ENCODE assay signal across 10 cellular contexts in the genomic region with DNA sequence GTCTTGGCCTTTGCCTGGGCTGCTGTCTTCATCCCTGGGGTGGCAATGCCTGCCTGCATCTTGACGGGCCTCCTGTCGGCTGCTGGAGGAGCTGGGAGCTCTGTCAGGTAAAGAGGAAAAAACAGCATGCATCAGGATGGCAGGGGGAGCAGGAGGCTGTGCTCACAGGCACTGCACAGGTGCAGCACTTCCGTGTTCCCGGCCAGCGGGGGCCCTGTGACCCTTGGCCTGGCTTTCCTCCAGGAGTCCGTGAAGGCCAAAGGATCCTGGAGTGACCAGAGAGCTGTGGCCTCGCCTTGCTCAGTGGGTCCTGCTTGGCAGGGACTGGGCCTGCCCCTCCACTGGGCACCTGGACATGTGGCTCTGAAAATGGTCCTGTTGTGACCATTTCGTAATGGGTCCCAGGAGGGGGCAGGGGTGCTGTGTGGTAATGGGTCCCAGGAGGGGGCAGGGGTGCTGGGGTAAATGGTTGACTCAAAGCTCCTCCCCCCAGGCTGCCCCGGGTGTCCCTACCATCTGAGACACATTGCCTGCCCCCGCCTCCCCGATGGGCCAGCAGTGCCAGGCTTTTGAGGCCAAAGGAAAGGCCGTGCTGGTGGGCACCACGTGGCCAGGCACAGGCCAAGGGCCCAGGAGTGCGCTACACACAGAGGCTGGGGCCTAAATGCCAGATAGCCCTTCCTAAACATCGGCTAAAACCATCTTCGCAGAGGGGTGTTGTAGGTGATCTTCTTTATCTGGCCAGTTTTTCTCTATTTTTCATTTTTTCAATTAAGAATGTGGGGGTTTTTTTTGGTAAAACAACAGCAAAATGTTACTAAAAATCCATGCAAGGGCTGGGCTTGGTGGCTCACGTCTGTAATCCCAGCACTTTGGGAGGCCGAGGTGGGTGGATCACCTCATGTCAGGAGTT. TPM values are rescaled to one million over a fixed set of nuclear protein-coding genes. Genes with fewer than 3 reads are reported as not detected.
DNase-seq lines count a peak whose midpoint lies in the region; ATAC-seq, FAIRE-seq and TF ChIP-seq lines count a peak whose summit lies in the region.
"Had no signal": no experiment of that assay in that cellular context is flagged by ENCODE, and none has a peak within 500 bp of the region (broad histone marks: within the 10 kb centered on the region; RNA-seq: fewer than 3 reads in every experiment).

No MANE protein-coding gene starts in this region.

- H3K4me3 ChIP-seq in OCI-LY1 (ENCODE audit: low read depth, low read length, poor library complexity, severe bottlenecking): no peak overlapping the region
- H3K4me3 ChIP-seq in kidney (ENCODE audit: low read length in 2 of 2): no peak overlapping the region
- H3K4me3 ChIP-seq: esophagus muscularis mucosa, skin epidermis had no signal

- in situ Hi-C loops in G401 (cut with HindIII; ENCODE audit: low sequenced_read_pairs): no loop called here

- peak overlapping the region; percentile 52 for H3K27ac Mint-ChIP-seq in stimulated activated effector memory CD8-positive, alpha-beta T cell treated with anti-CD3 and anti-CD28 coated beads, Interleukin-12 subunit alpha, Interleukin-12 subunit beta, amount 100 ng/mL, for 72 hours

- H3K36me3 ChIP-seq in OCI-LY1 (ENCODE audit: insufficient read depth, low read length) (no peaks in the 10 kb centered on the region), kidney (ENCODE audit: control insufficient read depth in 1 of 2, insufficient read depth in 2 of 2, low read length in 2 of 2) (no peaks in the 10 kb centered on the region)

- H3K79me2 ChIP-seq in OCI-LY1 (ENCODE audit: insufficient read depth, low read length): peaks cover 4% of the 10 kb centered on the region; the same call in 1 of the 2 replicates

- FAIRE-seq in kidney (lab: Jason Lieb, UNC) (no peak), HTR-8/SVneo (lab: Jason Lieb, UNC) (no peak)
- FAIRE-seq: astrocyte had no signal

- H3K9ac ChIP-seq in OCI-LY1 (ENCODE audit: low read length) (peak overlapping the region; percentile 34; the same call in 1 of the 2 replicates), kidney (ENCODE audit: low read length in 2 of 2) (no peak overlapping the region)

- DNase-seq in G401 (ENCODE audit: low spot score) (peak; percentile 75), kidney (no peak), HTR-8/SVneo (ENCODE audit: insufficient read length, low spot score) (no peak)
- no peak for DNase-seq in stimulated activated effector memory CD8-positive, alpha-beta T cell treated with anti-CD3 and anti-CD28 coated beads, Interleukin-12 subunit alpha, Interleukin-12 subunit beta, amount 100 ng/mL, for 72 hours (ENCODE audit: low spot score in 2 of 2)

- TF ChIP-seq CTCF in OCI-LY1 (IDR thresholded peaks at IDR 0.05; ENCODE audit: low read length): no peak
- TF ChIP-seq CTCF in kidney (IDR thresholded peaks at IDR 0.05; ENCODE audit: borderline replicate concordance, extremely low read depth, insufficient read depth): no peak

- peaks cover 21% of the 10 kb centered on the region for H3K4me1 Mint-ChIP-seq in stimulated activated effector memory CD8-positive, alpha-beta T cell treated with anti-CD3 and anti-CD28 coated beads, Interleukin-12 subunit alpha, Interleukin-12 subunit beta, amount 100 ng/mL, for 72 hours

- H3K4me1 ChIP-seq in OCI-LY1 (ENCODE audit: insufficient read depth, low read length, severe bottlenecking) (peaks cover 76% of the 10 kb centered on the region), kidney (ENCODE audit: control insufficient read depth in 1 of 2, insufficient read depth in 1 of 2, low read depth in 1 of 2, low read length in 2 of 2) (peaks cover 26 to 51% of the 10 kb centered on the region in 2 donors)

- H3K27me3 ChIP-seq in OCI-LY1 (ENCODE audit: insufficient read depth, low read length): no peaks in the 10 kb centered on the region
- H3K27me3 ChIP-seq: esophagus muscularis mucosa had no signal

- intact Hi-C loops in kidney (cut with DNase I): no loop called here

- no peaks in the 10 kb centered on the region for H3K9me3 ChIP-seq in OCI-LY1 (ENCODE audit: low read length)
- no peaks in the 10 kb centered on the region for H3K9me3 ChIP-seq in kidney (ENCODE audit: control insufficient read depth in 1 of 2, low read length in 2 of 2)
- H3K9me3 ChIP-seq: esophagus muscularis mucosa had no signal

- H2AFZ ChIP-seq in OCI-LY1 (ENCODE audit: low read length): no peak overlapping the region

- no peaks in the 10 kb centered on the region for H3K9me3 Mint-ChIP-seq in stimulated activated effector memory CD8-positive, alpha-beta T cell treated with anti-CD3 and anti-CD28 coated beads, Interleukin-12 subunit alpha, Interleukin-12 subunit beta, amount 100 ng/mL, for 72 hours

- ATAC-seq in stimulated activated effector memory CD8-positive, alpha-beta T cell treated with anti-CD3 and anti-CD28 coated beads, Interleukin-12 subunit alpha, Interleukin-12 subunit beta, amount 100 ng/mL, for 72 hours: no peak
- ATAC-seq in HG02571 (IDR thresholded peaks at IDR 0.05; ENCODE audit: unreplicated experiment) (no peak), HG02885 (IDR thresholded peaks at IDR 0.05; ENCODE audit: poor library complexity, unreplicated experiment) (no peak)

- no peaks in the 10 kb centered on the region for H3K9me2 ChIP-seq in OCI-LY1 (ENCODE audit: low read depth, low read length)

- peaks cover 17% of the 10 kb centered on the region for H3K36me3 Mint-ChIP-seq in stimulated activated effector memory CD8-positive, alpha-beta T cell treated with anti-CD3 and anti-CD28 coated beads, Interleukin-12 subunit alpha, Interleukin-12 subunit beta, amount 100 ng/mL, for 72 hours

- H3K27ac ChIP-seq in OCI-LY1 (ENCODE audit: low read depth, low read length, poor library complexity, severe bottlenecking) (peak overlapping the region; percentile 92), kidney (ENCODE audit: low read depth in 2 of 2, low read length in 2 of 2) (peak overlapping the region; percentile 59 to 80)

- H3K4me3 Mint-ChIP-seq in stimulated activated effector memory CD8-positive, alpha-beta T cell treated with anti-CD3 and anti-CD28 coated beads, Interleukin-12 subunit alpha, Interleukin-12 subunit beta, amount 100 ng/mL, for 72 hours: no peak overlapping the region

- H4K20me1 ChIP-seq in OCI-LY1 (ENCODE audit: insufficient read depth, low read length): no peaks in the 10 kb centered on the region

- no peaks in the 10 kb centered on the region for H3F3A ChIP-seq in OCI-LY1 (ENCODE audit: insufficient read depth, low read length)

- peak overlapping the region; percentile 96; the same call in 1 of the 2 replicates for H3K4me2 ChIP-seq in OCI-LY1 (ENCODE audit: low read length)

RNA-seq across cellular contexts. Expression of a gene that starts 4.0 kb away (rescaled TPM):
- total RNA-seq in G401 (2014; rRNA removed; shearing (Covaris generic)): 333 and 346 TPM in 2 replicates
- 43.3 TPM for total RNA-seq in kidney
- 13.6 TPM for polyA plus RNA-seq in kidney (ENCODE audit: insufficient read depth, low read depth, low replicate concordance)

RNA-seq across cellular contexts. Expression of a gene that starts 36.4 kb away (rescaled TPM):
- 140 and 144 TPM in 2 replicates for total RNA-seq in G401 (2014; rRNA removed; shearing (Covaris generic))
- total RNA-seq in kidney: 84.8 TPM
- 102 TPM for polyA plus RNA-seq in kidney (ENCODE audit: insufficient read depth, low read depth, low replicate concordance)

RNA-seq across cellular contexts. Expression of a gene that starts 50.3 kb away (rescaled TPM):
- total RNA-seq in G401 (2014; rRNA removed; shearing (Covaris generic)): 129 and 153 TPM in 2 replicates
- total RNA-seq in kidney: 99.3 TPM
- polyA plus RNA-seq in kidney (ENCODE audit: insufficient read depth, low read depth, low replicate concordance): 149 TPM

RNA-seq across cellular contexts. Expression of a gene that starts 50.4 kb away (rescaled TPM):
- total RNA-seq in G401 (2014; rRNA removed; shearing (Covaris generic)): 41.2 and 41.5 TPM in 2 replicates
- total RNA-seq in kidney: 29.8 TPM
- polyA plus RNA-seq in kidney (ENCODE audit: insufficient read depth, low read depth, low replicate concordance): 47.3 TPM
